Comparison of ENCODE assay signal across 38 cellular contexts in the genomic region with DNA sequence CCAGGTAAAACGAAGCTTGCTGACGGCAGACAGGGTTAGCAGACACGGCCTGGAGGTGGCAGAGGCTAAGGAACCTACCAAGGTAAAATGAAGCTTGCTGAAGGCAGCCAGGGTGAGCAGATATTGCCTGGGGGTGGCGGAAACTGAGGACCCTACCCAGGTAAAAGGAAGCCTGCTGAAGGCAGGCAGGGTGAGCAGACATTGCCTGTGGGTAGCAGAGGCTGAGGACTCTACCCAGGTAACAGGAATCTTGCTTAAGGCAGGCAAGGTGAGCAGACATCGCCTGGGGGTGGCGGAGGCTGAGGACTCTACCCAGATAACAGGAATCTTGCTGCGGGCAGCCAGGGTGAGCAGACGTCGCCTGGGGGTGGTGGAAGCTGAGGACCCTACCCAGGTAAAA. TPM values are rescaled to one million over a fixed set of nuclear protein-coding genes. Genes with fewer than 3 reads are reported as not detected.
"Had no signal": no experiment of that assay in that cellular context is flagged by ENCODE, and none has a peak within 500 bp of the region (broad histone marks: within the 10 kb centered on the region; RNA-seq: fewer than 3 reads in every experiment).

No MANE protein-coding gene starts in this region.

- H3K9me3 ChIP-seq: MG63 had no signal

- H3K4me3 ChIP-seq: MG63 had no signal

- H3K36me3 ChIP-seq: MG63 had no signal

- DNase-seq: Karpas-422, Kasumi-1, MG63, MM.1S, MV-4-11, NCI-H1048, NCI-H1092, NCI-H1092 treated with DMSO at 0.1 percent for 48 hours, NCI-H1105, NCI-H1105 treated with DMSO at 0.1 percent for 48 hours, NCI-H1417, NCI-H1417 treated with DMSO at 0.1 percent for 48 hours, NCI-H1436, NCI-H1436 treated with DMSO at 0.1 percent for 48 hours, NCI-H146, NCI-H1694, NCI-H1694 treated with DMSO at 0.1 percent for 48 hours, NCI-H187, NCI-H187 treated with DMSO at 0.1 percent for 48 hours, NCI-H1930, NCI-H2029, NCI-H2029 treated with DMSO at 0.1 percent for 48 hours, NCI-H2081, NCI-H2081 treated with DMSO at 0.1 percent for 48 hours, NCI-H2107, NCI-H2171, NCI-H2171 treated with DMSO at 0.1 percent for 48 hours, NCI-H2227 treated with DMSO at 0.1 percent for 48 hours, NCI-H226, NCI-H345, NCI-H446, NCI-H446 treated with DMSO at 0.1 percent for 48 hours, NCI-H510A, NCI-H510A treated with DMSO at 0.1 percent for 48 hours had no signal

RNA-seq across cellular contexts. Expression of a gene that starts 2.6 kb away (rescaled TPM):
- total RNA-seq: LHCN-M2, M059J, MCF 10A had no signal

RNA-seq across cellular contexts. Expression of a gene that starts 33.5 kb away (rescaled TPM):
- total RNA-seq: LHCN-M2, M059J, MCF 10A, NCI-H460 had no signal
